In the genomic region with DNA sequence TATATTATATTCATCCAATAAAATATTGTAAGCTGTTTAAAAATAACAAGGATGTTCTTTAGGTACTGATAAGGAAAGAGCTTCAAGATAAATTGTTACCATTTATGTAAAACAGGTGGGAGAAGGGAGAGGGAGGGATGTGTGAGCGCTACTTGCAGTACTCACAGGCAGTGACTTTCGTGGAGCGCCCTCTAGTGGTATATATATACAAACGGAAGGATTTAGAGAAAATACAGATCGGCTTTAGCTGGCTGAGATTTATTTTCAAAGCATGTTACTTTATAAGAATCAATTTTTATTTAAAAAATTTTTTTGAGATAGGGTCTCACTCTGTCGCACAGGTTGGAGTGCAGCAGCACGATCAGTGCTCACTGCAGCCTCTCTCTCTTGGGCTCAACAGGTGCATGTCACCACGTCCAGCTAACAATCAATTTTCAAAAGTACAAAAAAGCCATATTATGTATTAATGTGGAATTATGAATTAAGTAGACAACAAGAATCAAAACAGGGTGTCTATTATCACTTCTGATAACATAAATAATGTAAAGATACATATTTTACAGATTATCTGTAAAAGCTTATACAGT, we compare ENCODE assay signal across 8 cellular contexts. TPM values are rescaled to one million over a fixed set of nuclear protein-coding genes. Genes with fewer than 3 reads are reported as not detected.
DNase-seq lines count a peak whose midpoint lies in the region; ATAC-seq, FAIRE-seq and TF ChIP-seq lines count a peak whose summit lies in the region.

No MANE protein-coding gene starts in this region.

- H3K4me3 Mint-ChIP-seq in mesothelial cell of epicardium, result no peak overlapping the region

- H3K4me1 ChIP-seq in heart left ventricle, result peaks cover 0 to 35% (median 9%) of the 10 kb centered on the region in 12 donors
- H3K4me1 ChIP-seq in colonic mucosa, result no peaks in the 10 kb centered on the region

- ATAC-seq in heart left ventricle (no peak), left ventricle myocardium superior (no peak), HG03432 (IDR thresholded peaks at IDR 0.05; ENCODE audit: unreplicated experiment) (no peak)

- H3K36me3 ChIP-seq in heart left ventricle, result no peaks in the 10 kb centered on the region
- no peaks in the 10 kb centered on the region for H3K36me3 ChIP-seq in colonic mucosa

- H3K27me3 ChIP-seq in heart left ventricle, result peaks cover 0 to 3% (median 0%) of the 10 kb centered on the region in 9 donors
- H3K27me3 ChIP-seq in colonic mucosa, result no peaks in the 10 kb centered on the region

- 11 to 12% (median 12%) methylated on average over 8 of the region's 8 CpGs for WGBS in heart left ventricle, 4 donors

- H3K36me3 Mint-ChIP-seq in mesothelial cell of epicardium, result no peaks in the 10 kb centered on the region

- no peak overlapping the region for H3K4me3 ChIP-seq in heart left ventricle
- H3K4me3 ChIP-seq in colonic mucosa, result no peak overlapping the region

- H3K27ac ChIP-seq in heart left ventricle (peak overlapping the region in 3 of 12 donors; percentile 80 to 93 (median 88)), colonic mucosa (no peak overlapping the region)

- no peaks in the 10 kb centered on the region for H3K9me3 ChIP-seq in heart left ventricle
- no peaks in the 10 kb centered on the region for H3K9me3 ChIP-seq in colonic mucosa

- TF ChIP-seq CTCF in heart left ventricle (IDR thresholded peaks at IDR 0.05), result peak; percentile 70 to 90 (median 83)
- peak; percentile 79 for TF ChIP-seq CTCF in colonic mucosa (IDR thresholded peaks at IDR 0.05)
- peak; percentile 89 for TF ChIP-seq CTCF in mesothelial cell of epicardium (IDR thresholded peaks at IDR 0.05; ENCODE audit: unreplicated experiment)

- no peak overlapping the region for H3K27ac Mint-ChIP-seq in mesothelial cell of epicardium

- no peak for TF ChIP-seq POLR2A in heart left ventricle (IDR thresholded peaks at IDR 0.05)

- DNase-seq in heart left ventricle, result peak in 2 of 5 donors; percentile 39 to 45
- no peak for DNase-seq in left ventricle myocardium superior
- DNase-seq in NCI-H146 (lab: John Stamatoyannopoulos, UW), result peak; percentile 86
- DNase-seq in SKM-1 treated with dmso at 0.1 percent for 144 hours (lab: John Stamatoyannopoulos, UW; ENCODE audit: unreplicated experiment), result peak; percentile 65
- DNase-seq in colonic mucosa, result peak; percentile 42
- DNase-seq in mesothelial cell of epicardium (ENCODE audit: low spot score in 2 of 2, unreplicated experiment in 2 of 2), result no peak
- peak; percentile 62 for DNase-seq in urothelium cell line (ENCODE audit: low spot score)

- FAIRE-seq in urothelium cell line (lab: Jason Lieb, UNC), result no peak

- H3K9me3 Mint-ChIP-seq in mesothelial cell of epicardium, result no peaks in the 10 kb centered on the region

- peaks cover 16% of the 10 kb centered on the region for H3K4me1 Mint-ChIP-seq in mesothelial cell of epicardium

- H3K9ac ChIP-seq in colonic mucosa (ENCODE audit: low read depth in 2 of 2, low read length in 2 of 2), result no peak overlapping the region

- intact Hi-C loops in heart left ventricle (cut with DNase I), result loop anchor here in 5 of 10 donors (2.0 to 10.0 kb wide), 4 partner anchors 31 to 91 kb away; no protein-coding TSS in a partner anchor
- intact Hi-C loops in left ventricle myocardium superior (cut with micrococcal nuclease), result no loop called here
- intact Hi-C loops in colonic mucosa (cut with DNase I), result no loop called here

- peaks cover 1% of the 10 kb centered on the region for H3K27me3 Mint-ChIP-seq in mesothelial cell of epicardium (ENCODE audit: low read depth)

RNA-seq across cellular contexts. Expression of a gene that starts 3.3 kb away (rescaled TPM):
- total RNA-seq in heart left ventricle, result 1 to 10 TPM in 8 of 9 donors, under 1 TPM in 1; 0.50 to 7.4 (median 2.7) TPM
- polyA plus RNA-seq in heart left ventricle, result 1 to 10 TPM in 1 of 2 donors, under 1 TPM in 1; 0.19 to 2.9 TPM
- total RNA-seq in left ventricle myocardium superior, result 5.4 TPM
- total RNA-seq in colonic mucosa, result not detected
- 0.65 to 1.4 TPM (median 0.82 TPM) in 3 replicates for total RNA-seq in mesothelial cell of epicardium

RNA-seq across cellular contexts. Expression of a gene that starts 20.6 kb away (rescaled TPM):
- 10 to 100 TPM; 11.6 to 30.8 (median 18.1) TPM for total RNA-seq in heart left ventricle
- polyA plus RNA-seq in heart left ventricle, result 10 to 100 TPM; 11.7 to 25.4 TPM
- total RNA-seq in left ventricle myocardium superior, result 22.6 TPM
- total RNA-seq in colonic mucosa, result 10 to 100 TPM; 15.5 to 18.6 TPM
- total RNA-seq in mesothelial cell of epicardium, result 130 to 138 TPM (median 134 TPM) in 3 replicates

RNA-seq across cellular contexts. Expression of a gene that starts 27.4 kb away (rescaled TPM):
- 10 to 100 TPM in 1 of 9 donors, 1 to 10 TPM in 1, under 1 TPM in 1, not detected in 6; 0.75 to 18.1 (median 4.8) TPM for total RNA-seq in heart left ventricle
- polyA plus RNA-seq in heart left ventricle, result under 1 TPM in 1 of 2 donors, not detected in 1; 0.06 TPM
- not detected for total RNA-seq in left ventricle myocardium superior
- not detected for total RNA-seq in colonic mucosa
- total RNA-seq in mesothelial cell of epicardium, result 0.11 TPM in 2 of 3 replicates, not detected in the other

Comparison
In these comparisons a context has a peak if more than half of its experiments do, and no peak if none do; other contexts are left out.
1. DNase-seq: peak in NCI-H146 (single experiment), SKM-1 treated with dmso at 0.1 percent for 144 hours (single experiment), colonic mucosa (single experiment) and urothelium cell line (single experiment); none in left ventricle myocardium superior (single experiment) and mesothelial cell of epicardium (0 of 2).
2. Peak in every context shown above with its lines, with median percentiles within 50 percentile points of each other: CTCF ChIP-seq.